Comparison of ENCODE assay signal across 1 cellular context in the genomic region with DNA sequence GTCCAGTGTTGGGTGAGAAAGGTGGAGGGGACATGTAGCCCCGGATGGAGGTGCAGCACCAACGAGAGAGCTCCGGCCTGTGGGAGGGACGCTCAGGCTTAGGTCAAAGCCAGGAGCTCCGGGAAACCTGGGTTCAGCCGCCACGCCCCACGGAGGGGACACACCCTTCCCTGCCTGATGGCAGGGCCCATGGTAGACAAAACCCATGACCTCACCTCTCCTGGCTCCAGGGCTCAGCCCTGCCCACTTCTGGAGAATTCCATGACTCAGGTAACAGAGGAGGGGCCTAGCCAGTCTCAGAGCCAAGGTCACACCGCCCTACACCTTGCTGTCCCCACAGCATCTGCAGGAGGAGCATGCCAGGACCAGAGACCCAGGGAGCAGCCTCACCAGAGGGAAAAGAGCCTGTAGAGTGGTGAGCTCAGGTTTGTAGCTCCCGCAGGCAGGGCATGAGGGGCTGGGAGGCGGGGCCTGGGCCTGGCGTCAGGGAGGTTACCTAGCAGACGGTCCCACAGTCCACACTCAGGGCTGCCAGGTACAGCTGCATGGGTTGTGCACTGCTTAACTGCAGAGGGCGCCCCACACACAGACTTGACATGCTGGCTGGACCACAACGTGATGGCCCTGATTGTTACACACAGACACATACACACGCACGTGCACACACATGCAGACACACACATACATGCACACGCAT.
TF ChIP-seq lines count a peak whose summit lies in the region.

No MANE protein-coding gene starts in this region.

TF ChIP-seq in HepG2, 621 proteins besides CTCF, POLR2A, EP300 and RAD21 (continued from another document):
- TF ChIP-seq THAP7 (CRISPR knock-in tag; IDR thresholded peaks at IDR 0.05) (0 out of 2 replicates have a peak, but pooled peaks have one; percentile 56), CAMTA2 (CRISPR knock-in tag; IDR thresholded peaks at IDR 0.05; ENCODE audit: borderline replicate concordance) (no peak), ONECUT2 (CRISPR knock-in tag; IDR thresholded peaks at IDR 0.05) (no peak), TARDBP (CRISPR knock-in tag; IDR thresholded peaks at IDR 0.05) (no peak), PRPF4 (IDR thresholded peaks at IDR 0.05; ENCODE audit: low read depth, low read length, poor library complexity, severe bottlenecking) (no peak), ZNF17 (CRISPR knock-in tag; IDR thresholded peaks at IDR 0.05) (no peak), ERF (CRISPR knock-in tag; IDR thresholded peaks at IDR 0.05) (peak; percentile 32; the same call in 1 of the 2 replicates), ZNF672 (CRISPR knock-in tag; IDR thresholded peaks at IDR 0.05) (no peak), ZMYM4 (CRISPR knock-in tag; IDR thresholded peaks at IDR 0.05) (0 out of 2 replicates have a peak, but pooled peaks have one; percentile 28), NFKB2 (CRISPR knock-in tag; IDR thresholded peaks at IDR 0.05; ENCODE audit: borderline replicate concordance) (no peak), ZNF362 (CRISPR knock-in tag; IDR thresholded peaks at IDR 0.05; ENCODE audit: borderline replicate concordance) (peak; percentile 44; the same call in 1 of the 2 replicates), TGIF2 (CRISPR knock-in tag; IDR thresholded peaks at IDR 0.05) (0 out of 2 replicates have a peak, but pooled peaks have one; percentile 18), BHLHE40 (IDR thresholded peaks at IDR 0.05; ENCODE audit: low read length) (peak; percentile 82), SRY (CRISPR knock-in tag; IDR thresholded peaks at IDR 0.05) (0 out of 2 replicates have a peak, but pooled peaks have one; percentile 16), DNMT1 (CRISPR knock-in tag; IDR thresholded peaks at IDR 0.05) (no peak), XRCC5 (optimal IDR thresholded peaks at IDR 0.05; ENCODE audit: low read length) (no peak), RFX5 (IDR thresholded peaks at IDR 0.05; ENCODE audit: low read depth, low read length) (no peak), SOX5 (CRISPR knock-in tag; IDR thresholded peaks at IDR 0.05; ENCODE audit: borderline replicate concordance) (peak; percentile 33; the same call in 1 of the 2 replicates), HMG20A (CRISPR knock-in tag; IDR thresholded peaks at IDR 0.05; ENCODE audit: borderline replicate concordance) (0 out of 2 replicates have a peak, but pooled peaks have one; percentile 15), ZNF850 (CRISPR knock-in tag; conservative IDR thresholded peaks at IDR 0.05) (no peak), SIX1 (CRISPR knock-in tag; IDR thresholded peaks at IDR 0.05; ENCODE audit: borderline replicate concordance) (no peak), ZNF639 (CRISPR knock-in tag; conservative IDR thresholded peaks at IDR 0.05) (no peak), ZNF878 (CRISPR knock-in tag; IDR thresholded peaks at IDR 0.05) (no peak)
- TF ChIP-seq, protein P1, sequence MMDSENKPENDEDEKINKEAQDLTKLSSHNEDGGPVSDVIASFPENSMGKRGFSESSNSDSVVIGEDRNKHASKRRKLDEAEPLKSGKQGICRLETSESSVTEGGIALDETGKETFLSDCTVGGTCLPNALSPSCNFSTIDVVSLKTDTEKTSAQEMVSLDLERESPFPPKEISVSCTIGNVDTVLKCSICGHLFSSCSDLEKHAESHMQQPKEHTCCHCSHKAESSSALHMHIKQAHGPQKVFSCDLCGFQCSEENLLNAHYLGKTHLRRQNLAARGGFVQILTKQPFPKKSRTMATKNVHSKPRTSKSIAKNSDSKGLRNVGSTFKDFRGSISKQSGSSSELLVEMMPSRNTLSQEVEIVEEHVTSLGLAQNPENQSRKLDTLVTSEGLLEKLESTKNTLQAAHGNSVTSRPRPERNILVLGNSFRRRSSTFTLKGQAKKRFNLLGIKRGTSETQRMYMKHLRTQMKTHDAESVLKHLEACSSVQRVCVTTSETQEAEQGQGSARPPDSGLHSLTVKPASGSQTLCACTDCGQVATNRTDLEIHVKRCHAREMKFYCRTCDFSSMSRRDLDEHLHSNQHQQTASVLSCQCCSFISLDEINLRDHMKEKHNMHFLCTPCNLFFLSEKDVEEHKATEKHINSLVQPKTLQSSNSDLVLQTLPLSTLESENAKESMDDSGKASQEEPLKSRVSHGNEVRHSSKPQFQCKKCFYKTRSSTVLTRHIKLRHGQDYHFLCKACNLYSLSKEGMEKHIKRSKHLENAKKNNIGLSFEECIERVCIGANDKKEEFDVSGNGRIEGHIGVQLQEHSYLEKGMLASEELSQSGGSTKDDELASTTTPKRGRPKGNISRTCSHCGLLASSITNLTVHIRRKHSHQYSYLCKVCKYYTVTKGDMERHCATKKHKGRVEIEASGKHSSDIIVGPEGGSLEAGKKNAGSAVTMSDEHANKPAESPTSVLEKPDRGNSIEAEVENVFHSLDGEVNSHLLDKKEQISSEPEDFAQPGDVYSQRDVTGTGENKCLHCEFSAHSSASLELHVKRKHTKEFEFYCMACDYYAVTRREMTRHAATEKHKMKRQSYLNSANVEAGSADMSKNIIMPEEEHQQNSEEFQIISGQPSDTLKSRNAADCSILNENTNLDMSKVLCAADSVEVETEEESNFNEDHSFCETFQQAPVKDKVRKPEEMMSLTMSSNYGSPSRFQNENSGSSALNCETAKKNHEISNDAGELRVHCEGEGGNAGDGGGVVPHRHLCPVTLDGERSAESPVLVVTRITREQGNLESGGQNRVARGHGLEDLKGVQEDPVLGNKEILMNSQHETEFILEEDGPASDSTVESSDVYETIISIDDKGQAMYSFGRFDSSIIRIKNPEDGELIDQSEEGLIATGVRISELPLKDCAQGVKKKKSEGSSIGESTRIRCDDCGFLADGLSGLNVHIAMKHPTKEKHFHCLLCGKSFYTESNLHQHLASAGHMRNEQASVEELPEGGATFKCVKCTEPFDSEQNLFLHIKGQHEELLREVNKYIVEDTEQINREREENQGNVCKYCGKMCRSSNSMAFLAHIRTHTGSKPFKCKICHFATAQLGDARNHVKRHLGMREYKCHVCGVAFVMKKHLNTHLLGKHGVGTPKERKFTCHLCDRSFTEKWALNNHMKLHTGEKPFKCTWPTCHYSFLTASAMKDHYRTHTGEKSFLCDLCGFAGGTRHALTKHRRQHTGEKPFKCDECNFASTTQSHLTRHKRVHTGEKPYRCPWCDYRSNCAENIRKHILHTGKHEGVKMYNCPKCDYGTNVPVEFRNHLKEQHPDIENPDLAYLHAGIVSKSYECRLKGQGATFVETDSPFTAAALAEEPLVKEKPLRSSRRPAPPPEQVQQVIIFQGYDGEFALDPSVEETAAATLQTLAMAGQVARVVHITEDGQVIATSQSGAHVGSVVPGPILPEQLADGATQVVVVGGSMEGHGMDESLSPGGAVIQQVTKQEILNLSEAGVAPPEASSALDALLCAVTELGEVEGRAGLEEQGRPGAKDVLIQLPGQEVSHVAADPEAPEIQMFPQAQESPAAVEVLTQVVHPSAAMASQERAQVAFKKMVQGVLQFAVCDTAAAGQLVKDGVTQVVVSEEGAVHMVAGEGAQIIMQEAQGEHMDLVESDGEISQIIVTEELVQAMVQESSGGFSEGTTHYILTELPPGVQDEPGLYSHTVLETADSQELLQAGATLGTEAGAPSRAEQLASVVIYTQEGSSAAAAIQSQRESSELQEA (CRISPR knock-in tag; IDR thresholded peaks at IDR 0.05; ENCODE audit: not compliant biosample characterization) = peak; percentile 5
- TF ChIP-seq, protein P2, sequence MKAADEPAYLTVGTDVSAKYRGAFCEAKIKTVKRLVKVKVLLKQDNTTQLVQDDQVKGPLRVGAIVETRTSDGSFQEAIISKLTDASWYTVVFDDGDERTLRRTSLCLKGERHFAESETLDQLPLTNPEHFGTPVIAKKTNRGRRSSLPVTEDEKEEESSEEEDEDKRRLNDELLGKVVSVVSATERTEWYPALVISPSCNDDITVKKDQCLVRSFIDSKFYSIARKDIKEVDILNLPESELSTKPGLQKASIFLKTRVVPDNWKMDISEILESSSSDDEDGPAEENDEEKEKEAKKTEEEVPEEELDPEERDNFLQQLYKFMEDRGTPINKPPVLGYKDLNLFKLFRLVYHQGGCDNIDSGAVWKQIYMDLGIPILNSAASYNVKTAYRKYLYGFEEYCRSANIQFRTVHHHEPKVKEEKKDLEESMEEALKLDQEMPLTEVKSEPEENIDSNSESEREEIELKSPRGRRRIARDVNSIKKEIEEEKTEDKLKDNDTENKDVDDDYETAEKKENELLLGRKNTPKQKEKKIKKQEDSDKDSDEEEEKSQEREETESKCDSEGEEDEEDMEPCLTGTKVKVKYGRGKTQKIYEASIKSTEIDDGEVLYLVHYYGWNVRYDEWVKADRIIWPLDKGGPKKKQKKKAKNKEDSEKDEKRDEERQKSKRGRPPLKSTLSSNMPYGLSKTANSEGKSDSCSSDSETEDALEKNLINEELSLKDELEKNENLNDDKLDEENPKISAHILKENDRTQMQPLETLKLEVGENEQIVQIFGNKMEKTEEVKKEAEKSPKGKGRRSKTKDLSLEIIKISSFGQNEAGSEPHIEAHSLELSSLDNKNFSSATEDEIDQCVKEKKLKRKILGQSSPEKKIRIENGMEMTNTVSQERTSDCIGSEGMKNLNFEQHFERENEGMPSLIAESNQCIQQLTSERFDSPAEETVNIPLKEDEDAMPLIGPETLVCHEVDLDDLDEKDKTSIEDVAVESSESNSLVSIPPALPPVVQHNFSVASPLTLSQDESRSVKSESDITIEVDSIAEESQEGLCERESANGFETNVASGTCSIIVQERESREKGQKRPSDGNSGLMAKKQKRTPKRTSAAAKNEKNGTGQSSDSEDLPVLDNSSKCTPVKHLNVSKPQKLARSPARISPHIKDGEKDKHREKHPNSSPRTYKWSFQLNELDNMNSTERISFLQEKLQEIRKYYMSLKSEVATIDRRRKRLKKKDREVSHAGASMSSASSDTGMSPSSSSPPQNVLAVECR (CRISPR knock-in tag; IDR thresholded peaks at IDR 0.05; ENCODE audit: borderline replicate concordance) = 0 out of 2 replicates have a peak, but pooled peaks have one; percentile 34
- TF ChIP-seq, protein P3, sequence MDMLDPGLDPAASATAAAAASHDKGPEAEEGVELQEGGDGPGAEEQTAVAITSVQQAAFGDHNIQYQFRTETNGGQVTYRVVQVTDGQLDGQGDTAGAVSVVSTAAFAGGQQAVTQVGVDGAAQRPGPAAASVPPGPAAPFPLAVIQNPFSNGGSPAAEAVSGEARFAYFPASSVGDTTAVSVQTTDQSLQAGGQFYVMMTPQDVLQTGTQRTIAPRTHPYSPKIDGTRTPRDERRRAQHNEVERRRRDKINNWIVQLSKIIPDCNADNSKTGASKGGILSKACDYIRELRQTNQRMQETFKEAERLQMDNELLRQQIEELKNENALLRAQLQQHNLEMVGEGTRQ (IDR thresholded peaks at IDR 0.05; ENCODE audit: low read depth, low read length) = no peak
- TF ChIP-seq, protein P3 (CRISPR knock-in tag; IDR thresholded peaks at IDR 0.05; ENCODE audit: borderline replicate concordance) = no peak
